ENCODE assay signal across 28 cellular contexts in the genomic region with DNA sequence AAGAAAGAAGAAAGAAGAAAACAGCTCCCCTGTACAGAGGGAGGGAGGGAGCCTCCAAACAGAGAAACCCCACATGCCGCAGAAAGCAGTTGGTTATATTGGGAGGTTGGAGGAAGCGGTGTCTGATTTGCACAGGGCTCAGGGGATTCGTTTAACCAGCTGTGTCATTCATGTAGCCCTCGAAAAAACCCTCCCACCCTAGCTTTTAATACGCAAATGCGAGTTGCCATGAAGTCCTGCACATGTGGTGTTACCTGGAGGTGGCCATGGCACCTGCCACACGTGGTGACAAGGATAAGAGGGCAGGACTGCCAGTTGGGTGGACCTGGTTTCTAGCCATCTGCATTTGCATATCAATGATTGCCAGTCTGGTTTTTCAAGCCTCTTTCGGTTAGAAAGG.
"Had no signal": no experiment of that assay in that cellular context is flagged by ENCODE, and none has a peak within 500 bp of the region (broad histone marks: within the 10 kb centered on the region; RNA-seq: fewer than 3 reads in every experiment).

No MANE protein-coding gene starts in this region.

- H2AFZ ChIP-seq: hepatocyte had no signal

- H3K4me3 ChIP-seq: gastrocnemius medialis, heart left ventricle, hepatocyte, lung, ovary, psoas muscle, sigmoid colon, stomach, thyroid gland had no signal

- H3K36me3 Mint-ChIP-seq: natural killer cell; stimulated activated effector memory CD8-positive, alpha-beta T cell treated with anti-CD3 and anti-CD28 coated beads, Interleukin-12 subunit alpha, Interleukin-12 subunit beta, amount 100 ng/mL, for 72 hours had no signal

- DNase-seq: cortex of kidney; effector CD4-positive, alpha-beta T cell; foreskin fibroblast; gastrocnemius medialis; heart left ventricle; immature natural killer cell; islet precursor cell; kidney glomerular epithelial cell; natural killer cell; occipital lobe; ovary; posterior cingulate gyrus; psoas muscle; right cardiac atrium; sigmoid colon; stimulated activated CD4-positive, alpha-beta T cell treated with anti-CD3 and anti-CD28 coated beads, Interleukin-2, amount 100 ng/mL, for 24 hours; stimulated activated CD4-positive, alpha-beta T cell treated with anti-CD3 and anti-CD28 coated beads, Interleukin-4, amount 100 ng/mL, for 24 hours; stimulated activated naive CD4-positive, alpha-beta T cell treated with Interleukin-2 at 50 U/mL for 16 hours; stomach; thyroid gland; trophoblast cell had no signal

- H3K9me3 ChIP-seq: thyroid gland had no signal

- ATAC-seq: esophagus mucosa; gastrocnemius medialis; heart left ventricle; left lobe of liver; natural killer cell; psoas muscle; right cardiac atrium; stimulated activated effector memory CD8-positive, alpha-beta T cell treated with anti-CD3 and anti-CD28 coated beads, Interleukin-12 subunit alpha, Interleukin-12 subunit beta, amount 100 ng/mL, for 72 hours had no signal

- H3K27ac Mint-ChIP-seq: immature natural killer cell; memory B cell; natural killer cell; stimulated activated effector memory CD8-positive, alpha-beta T cell treated with anti-CD3 and anti-CD28 coated beads, Interleukin-12 subunit alpha, Interleukin-12 subunit beta, amount 100 ng/mL, for 72 hours had no signal

- H3K4me3 Mint-ChIP-seq: immature natural killer cell; memory B cell; natural killer cell; stimulated activated effector memory CD8-positive, alpha-beta T cell treated with anti-CD3 and anti-CD28 coated beads, Interleukin-12 subunit alpha, Interleukin-12 subunit beta, amount 100 ng/mL, for 72 hours had no signal

- H3K79me2 ChIP-seq: hepatocyte had no signal

- H3K27me3 ChIP-seq: gastrocnemius medialis, hepatocyte, ovary, sigmoid colon, stomach, thyroid gland had no signal

- H3K4me1 Mint-ChIP-seq: immature natural killer cell; memory B cell; natural killer cell; stimulated activated effector memory CD8-positive, alpha-beta T cell treated with anti-CD3 and anti-CD28 coated beads, Interleukin-12 subunit alpha, Interleukin-12 subunit beta, amount 100 ng/mL, for 72 hours had no signal

- H3K36me3 ChIP-seq: gastrocnemius medialis, heart left ventricle, ovary, sigmoid colon, stomach, thyroid gland had no signal

- H3K4me2 ChIP-seq: hepatocyte had no signal

- H3K27ac ChIP-seq: epithelial cell of prostate, gastrocnemius medialis, heart left ventricle, hepatocyte, ovary, psoas muscle, sigmoid colon, stomach, thyroid gland had no signal

- H3K4me1 ChIP-seq: heart left ventricle, sigmoid colon, stomach had no signal
